2 cellular contexts compared by ENCODE assay signal in genomic region chr6:35547666-35548065, GRCh38.
TF ChIP-seq lines count a peak whose summit lies in the region.

No MANE protein-coding gene starts in this region.

TF ChIP-seq in IMR-90, 13 proteins besides CTCF, POLR2A, EP300 and RAD21:
- TF ChIP-seq RFX5 (IDR thresholded peaks at IDR 0.05; ENCODE audit: low read depth, low read length) (no peak), ELK1 (IDR thresholded peaks at IDR 0.05; ENCODE audit: borderline replicate concordance, low read depth, low read length) (no peak), CEBPB (IDR thresholded peaks at IDR 0.05; ENCODE audit: low read depth, low read length) (no peak), MAZ (IDR thresholded peaks at IDR 0.05; ENCODE audit: borderline replicate concordance, low read depth, low read length) (no peak), USF2 (IDR thresholded peaks at IDR 0.05; ENCODE audit: low read depth, low read length) (no peak), RCOR1 (IDR thresholded peaks at IDR 0.05; ENCODE audit: insufficient replicate concordance, low read length) (no peak), FOS (IDR thresholded peaks at IDR 0.05; ENCODE audit: low read depth, low read length) (no peak), CHD1 (IDR thresholded peaks at IDR 0.05; ENCODE audit: low read depth, low read length) (no peak), SMC3 (IDR thresholded peaks at IDR 0.05; ENCODE audit: low read depth, low read length) (no peak), BHLHE40 (IDR thresholded peaks at IDR 0.05; ENCODE audit: low read depth, low read length) (no peak), MAFK (IDR thresholded peaks at IDR 0.05; ENCODE audit: low read depth, low read length) (no peak), MXI1 (IDR thresholded peaks at IDR 0.05; ENCODE audit: borderline replicate concordance, low read depth, low read length) (no peak), NFE2L2 (IDR thresholded peaks at IDR 0.05; ENCODE audit: low read depth, low read length) (no peak)

TF ChIP-seq in HepG2, 621 proteins besides CTCF, POLR2A, EP300 and RAD21:
- TF ChIP-seq ZNF850 (CRISPR knock-in tag; conservative IDR thresholded peaks at IDR 0.05), result no peak
- no peak for TF ChIP-seq REST (IDR thresholded peaks at IDR 0.05; ENCODE audit: borderline replicate concordance in 1 of 2, low read depth in 1 of 2, low read length in 2 of 2)
